In the genomic region with DNA sequence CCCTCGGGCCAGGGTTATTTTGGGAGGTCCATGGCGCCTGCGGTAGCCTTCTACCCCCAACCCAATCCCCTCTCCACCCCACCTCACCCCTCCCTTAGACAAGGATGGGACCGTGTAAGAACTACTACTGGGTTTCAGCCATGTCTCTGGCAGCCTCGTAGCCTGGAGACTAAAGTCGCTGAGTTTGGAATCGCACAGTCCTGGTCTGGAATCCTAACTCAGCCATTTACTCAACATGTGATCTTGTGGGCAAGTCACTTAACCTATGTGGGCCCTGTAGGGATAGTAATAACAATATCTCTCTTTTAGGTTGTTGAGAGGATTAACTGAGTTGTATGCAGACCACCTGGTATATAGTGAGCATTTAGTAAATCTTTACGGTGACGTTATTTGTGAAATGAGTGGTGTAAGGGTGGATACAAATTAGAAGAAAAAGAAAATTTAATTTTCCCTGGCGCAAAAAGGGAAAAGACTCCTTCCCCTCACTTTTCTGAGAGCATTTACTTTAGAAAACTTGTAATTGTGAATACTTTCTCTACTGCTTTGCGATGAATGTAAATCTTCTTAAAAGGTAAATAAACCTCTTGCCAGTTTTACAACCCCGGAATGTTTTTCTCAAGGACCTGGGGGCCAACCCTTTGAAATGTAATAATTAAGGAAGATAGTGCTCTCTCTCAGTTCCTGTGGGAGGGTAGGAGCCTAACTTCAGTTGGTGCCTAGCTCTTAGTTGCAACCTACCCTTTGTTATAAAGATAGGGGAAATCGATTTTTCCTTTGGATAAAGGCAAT, we compare ENCODE assay signal across 8 cellular contexts. TPM values are rescaled to one million over a fixed set of nuclear protein-coding genes. Genes with fewer than 3 reads are reported as not detected.
DNase-seq lines count a peak whose midpoint lies in the region; ATAC-seq and TF ChIP-seq lines count a peak whose summit lies in the region.

No MANE protein-coding gene starts in this region.

- TF ChIP-seq CTCF in choroid plexus epithelial cell (conservative IDR thresholded peaks at IDR 0.05; ENCODE audit: low read depth, low read length): no peak

- H3K36me3 ChIP-seq in mesenchymal stem cell (ENCODE audit: control insufficient read depth in 1 of 2, insufficient read depth in 2 of 2, low read depth in 1 of 2, low read length in 2 of 2) (peaks cover 25 to 26% of the 10 kb centered on the region in 2 experiments), urinary bladder (ENCODE audit: insufficient read depth) (no peaks in the 10 kb centered on the region)

- peaks cover 18% of the 10 kb centered on the region for H3K79me1 ChIP-seq in mesenchymal stem cell (replicated peaks; ENCODE audit: low read length, poor library complexity, severe bottlenecking)

- H3K27ac ChIP-seq in mesenchymal stem cell (ENCODE audit: low read length, poor library complexity, severe bottlenecking) (peak overlapping the region; percentile 70), urinary bladder (ENCODE audit: low read depth) (peak overlapping the region; percentile 80)

- H3K4ac ChIP-seq in mesenchymal stem cell (ENCODE audit: low read depth in 1 of 2, low read length in 2 of 2): peak overlapping the region; percentile 20 to 94

- DNase-seq in SIG-M5 treated with dmso at 0.1 percent for 504 hours (lab: John Stamatoyannopoulos, UW; ENCODE audit: unreplicated experiment) (peak; percentile 67), SIG-M5 (lab: John Stamatoyannopoulos, UW) (no peak), NCI-H446 treated with DMSO at 0.1 percent for 48 hours (lab: John Stamatoyannopoulos, UW) (peak; percentile 55), choroid plexus epithelial cell (ENCODE audit: low read depth) (peak; percentile 39), mesenchymal stem cell (no peak)
- DNase-seq in stimulated activated CD8-positive, alpha-beta memory T cell treated with anti-CD3 and anti-CD28 coated beads, Interleukin-4, amount 100 ng/mL, for 48 hours: no peak

- H2BK12ac ChIP-seq in mesenchymal stem cell (ENCODE audit: low read length in 2 of 2): peak overlapping the region in 1 of 2 experiments; percentile 73

- H3K27me3 ChIP-seq in mesenchymal stem cell (ENCODE audit: control insufficient read depth in 1 of 2, insufficient read depth in 1 of 2, low read length in 2 of 2): no peaks in the 10 kb centered on the region

- H4K91ac ChIP-seq in mesenchymal stem cell (ENCODE audit: low read length): peak overlapping the region; percentile 44

- peak; percentile 31 for ATAC-seq in HG02759 (IDR thresholded peaks at IDR 0.05; ENCODE audit: unreplicated experiment)

- no peak overlapping the region for H2BK5ac ChIP-seq in mesenchymal stem cell (ENCODE audit: low read depth, low read length, poor library complexity, severe bottlenecking)

- peaks cover 7% of the 10 kb centered on the region for H3K4me1 ChIP-seq in mesenchymal stem cell (ENCODE audit: control insufficient read depth, insufficient read depth, low read depth, low read length)
- H3K4me1 ChIP-seq in urinary bladder (ENCODE audit: insufficient read depth): no peaks in the 10 kb centered on the region

- H3K14ac ChIP-seq in mesenchymal stem cell (ENCODE audit: low read length in 2 of 2): peak overlapping the region in 1 of 2 experiments; percentile 69

- peak overlapping the region; percentile 98 for H2BK120ac ChIP-seq in mesenchymal stem cell (ENCODE audit: low read depth, low read length)

- H4K8ac ChIP-seq in mesenchymal stem cell (ENCODE audit: low read length): peak overlapping the region; percentile 94

- H2AK5ac ChIP-seq in mesenchymal stem cell (ENCODE audit: low read length, severe bottlenecking): no peak overlapping the region

- H3K4me3 ChIP-seq in choroid plexus epithelial cell (ENCODE audit: low read depth, low read length) (peak overlapping the region; percentile 88), mesenchymal stem cell (ENCODE audit: insufficient read depth in 1 of 2, low read depth in 1 of 2, low read length in 2 of 2) (peak overlapping the region; percentile 87 to 100), urinary bladder (ENCODE audit: low read depth, low read length) (peak overlapping the region; percentile 83)

- H3K4me2 ChIP-seq in mesenchymal stem cell (ENCODE audit: low read length, poor library complexity, severe bottlenecking): peak overlapping the region; percentile 83

- H2AFZ ChIP-seq in mesenchymal stem cell (ENCODE audit: low read depth, low read length): peak overlapping the region; percentile 51

- peak overlapping the region; percentile 86 to 93 for H3K18ac ChIP-seq in mesenchymal stem cell (ENCODE audit: low read depth in 1 of 2, low read length in 2 of 2)

- peak overlapping the region; percentile 99 for H3K9ac ChIP-seq in mesenchymal stem cell (ENCODE audit: low read length)

- no peaks in the 10 kb centered on the region for H3K9me3 ChIP-seq in mesenchymal stem cell (ENCODE audit: control insufficient read depth, low read length)

- peak overlapping the region; percentile 65 for H2BK15ac ChIP-seq in mesenchymal stem cell (ENCODE audit: low read depth, poor library complexity, severe bottlenecking)

- peak overlapping the region in 1 of 2 experiments; percentile 53 for H3K23ac ChIP-seq in mesenchymal stem cell (ENCODE audit: low read length in 2 of 2)

- WGBS in mesenchymal stem cell: 10% methylated on average over 11 of the region's 13 CpGs
- 27% methylated on average over 13 of the region's 13 CpGs for WGBS in urinary bladder

RNA-seq across cellular contexts. Expression of gene MRPS15, which starts 0.6 kb away (rescaled TPM):
- polyA plus RNA-seq in mesenchymal stem cell (2013, experiment 1 of 2): 129 TPM
- polyA plus RNA-seq in mesenchymal stem cell (2013, experiment 2 of 2): 133 TPM
- total RNA-seq in urinary bladder: 26.0 TPM
- 69.9 TPM for polyA plus RNA-seq in urinary bladder

RNA-seq across cellular contexts. Expression of gene OSCP1, which starts 14.5 kb away (rescaled TPM):
- 5.3 TPM for polyA plus RNA-seq in mesenchymal stem cell (2013, experiment 1 of 2)
- 4.7 TPM for polyA plus RNA-seq in mesenchymal stem cell (2013, experiment 2 of 2)
- total RNA-seq in urinary bladder: 12.4 TPM
- 10.6 TPM for polyA plus RNA-seq in urinary bladder

RNA-seq across cellular contexts. Expression of gene CSF3R, which starts 17.9 kb away (rescaled TPM):
- 0.08 TPM for polyA plus RNA-seq in mesenchymal stem cell (2013, experiment 1 of 2)
- 0.11 TPM for polyA plus RNA-seq in mesenchymal stem cell (2013, experiment 2 of 2)
- 5.3 TPM for total RNA-seq in urinary bladder
- 4.7 TPM for polyA plus RNA-seq in urinary bladder

Comparison
In these comparisons a context has a peak if more than half of its experiments do, and no peak if none do; other contexts are left out.
1. DNase-seq: peak in SIG-M5 treated with dmso at 0.1 percent for 504 hours (single experiment), NCI-H446 treated with DMSO at 0.1 percent for 48 hours (single experiment) and choroid plexus epithelial cell (single experiment); none in SIG-M5 (single experiment), mesenchymal stem cell (single experiment) and stimulated activated CD8-positive, alpha-beta memory T cell treated with anti-CD3 and anti-CD28 coated beads, Interleukin-4, amount 100 ng/mL, for 48 hours (single experiment).
2. Peak in every context shown above with its lines, with median percentiles within 50 percentile points of each other: H3K4me3 ChIP-seq.